ENCODE assay signal across 8 cellular contexts in the genomic region with DNA sequence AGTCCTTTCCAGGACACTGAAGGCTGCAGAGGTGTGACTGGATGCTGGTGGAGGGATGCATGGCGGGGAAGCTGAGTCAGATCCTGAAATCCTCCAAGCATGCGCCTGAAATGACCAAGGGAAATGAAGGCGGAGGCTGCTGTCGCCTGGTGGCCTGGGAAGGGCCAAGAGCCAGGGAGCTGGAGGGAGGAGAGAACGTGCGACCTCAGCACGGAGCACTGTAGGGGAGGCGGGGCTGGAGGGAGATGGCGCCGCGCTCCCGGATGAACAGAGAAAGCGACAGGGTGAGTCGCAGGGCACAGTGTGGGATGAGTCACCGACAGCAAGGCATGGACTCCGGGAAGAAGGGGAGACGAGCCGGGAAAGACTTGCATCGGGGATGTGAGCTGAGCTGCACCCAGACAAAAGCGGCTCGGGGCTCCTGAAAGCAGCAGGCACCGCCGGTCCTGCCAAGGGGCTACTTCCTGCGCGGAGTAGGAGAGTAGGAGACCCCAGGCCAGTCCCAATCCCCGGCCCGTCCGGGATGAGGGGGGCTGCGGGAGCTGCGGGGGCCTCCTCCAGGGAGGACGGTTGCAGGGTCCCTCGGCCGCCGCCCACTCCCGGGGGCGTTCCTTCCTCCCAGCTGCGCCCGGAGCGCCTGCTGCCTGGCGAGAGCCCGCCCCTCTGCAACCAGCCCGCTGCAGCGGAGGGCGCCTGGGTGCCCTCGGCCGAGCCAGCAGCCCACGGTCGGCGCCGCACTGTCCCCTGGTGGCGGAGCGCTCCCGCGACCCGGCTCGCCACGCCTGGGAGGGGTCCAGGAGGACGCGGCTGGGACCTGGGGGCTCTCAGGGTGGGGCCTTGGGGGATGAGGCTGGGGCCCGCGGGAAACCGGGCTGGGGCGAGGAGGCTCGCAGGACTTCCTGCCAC.
DNase-seq lines count a peak whose midpoint lies in the region; ATAC-seq and TF ChIP-seq lines count a peak whose summit lies in the region.

No MANE protein-coding gene starts in this region.

- DNase-seq in AG09309 (ENCODE audit: low read depth) = peak; percentile 77
- peak; percentile 87 for DNase-seq in NCI-H226
- DNase-seq in activated CD4-positive, CD25-positive, alpha-beta regulatory T cell treated with anti-CD3 and anti-CD28 coated beads, Interleukin-2, amount 50 U/mL, for 72 hours = peak; percentile 79
- DNase-seq in choroid plexus epithelial cell (ENCODE audit: low read depth) = peak; percentile 83
- peak; percentile 49 to 71 (median 56) for DNase-seq in stimulated activated CD4-positive, alpha-beta T cell treated with anti-CD3 and anti-CD28 coated beads, Interleukin-1b, Interleukin-23, amount 100 ng/mL, for 24 hours (ENCODE audit: low read depth in 4 of 4, low spot score in 1 of 4)

- ATAC-seq in GM18873 (IDR thresholded peaks at IDR 0.05; ENCODE audit: low FRiP score, unreplicated experiment) (peak; percentile 25), HG03175 (IDR thresholded peaks at IDR 0.05; ENCODE audit: unreplicated experiment) (peak; percentile 75)

- peak; percentile 65 for TF ChIP-seq CTCF in AG09309 (IDR thresholded peaks at IDR 0.05; ENCODE audit: control insufficient read depth, insufficient read depth, low read depth, low read length, missing control alignments)
- peak; percentile 53 for TF ChIP-seq CTCF in choroid plexus epithelial cell (conservative IDR thresholded peaks at IDR 0.05; ENCODE audit: low read depth, low read length)

- H3K4me3 ChIP-seq in AG09309 (ENCODE audit: control insufficient read depth, low read depth, low read length) = peak overlapping the region; percentile 77
- peak overlapping the region; percentile 77 for H3K4me3 ChIP-seq in choroid plexus epithelial cell (ENCODE audit: low read depth, low read length)

- H3K27ac ChIP-seq in layer of hippocampus (ENCODE audit: low read depth, low read length) = peak overlapping the region; percentile 99

- H3K27me3 ChIP-seq in layer of hippocampus (ENCODE audit: control insufficient read depth, insufficient read depth, low read length) = no peaks in the 10 kb centered on the region

Comparison
In these comparisons a context has a peak if more than half of its experiments do, and no peak if none do; other contexts are left out.
1. Peak in every context shown above with its lines: DNase-seq, ATAC-seq, H3K4me3 ChIP-seq and H3K27ac ChIP-seq.